14 cellular contexts compared by ENCODE assay signal in genomic region chr22:46936378-46936916, GRCh38.
DNase-seq lines count a peak whose midpoint lies in the region; ATAC-seq and TF ChIP-seq lines count a peak whose summit lies in the region.
"Had no signal": no experiment of that assay in that cellular context is flagged by ENCODE, and none has a peak within 500 bp of the region (broad histone marks: within the 10 kb centered on the region; RNA-seq: fewer than 3 reads in every experiment).

No MANE protein-coding gene starts in this region.

- peak overlapping the region; percentile 79 for H3K4me3 Mint-ChIP-seq in Caco-2 (ENCODE audit: unreplicated experiment)
- H3K4me3 Mint-ChIP-seq: activated B cell treated with CpG ODN at 0.5 μM for 24 hours; stimulated activated naive CD8-positive, alpha-beta T cell treated with anti-CD3 and anti-CD28 coated beads, Interleukin-15, Interleukin-2, amounts not matched to agents 100 ng/mL and 50 ng/mL, for 24 hours had no signal

- DNase-seq in Caco-2: no peak
- DNase-seq in NCI-H446 (lab: John Stamatoyannopoulos, UW): peak; percentile 78 to 88
- peak; percentile 71 for DNase-seq in foreskin melanocyte
- DNase-seq in psoas muscle: peak in 1 of 2 donors; percentile 43
- DNase-seq in dedifferentiated amniotic fluid mesenchymal stem cell (ENCODE audit: extremely low spot score): no peak
- no peak for DNase-seq in GM10266 (ENCODE audit: extremely low spot score)
- DNase-seq in activated gamma-delta T cell treated with Interleukin-2 at 50 U/mL for 16 hours: no peak
- DNase-seq: activated B cell treated with CpG ODN at 0.5 μM for 24 hours; activated effector memory CD4-positive, alpha-beta T cell treated with Interleukin-2 at 50 U/mL for 16 hours; DMS53; glutamatergic neuron; NCI-H187 had no signal

- POLR2A ChIA-PET in Caco-2 (lab: Charles Lee): no interaction called here

- peaks cover 22% of the 10 kb centered on the region for H3K4me1 Mint-ChIP-seq in Caco-2 (ENCODE audit: low read depth, unreplicated experiment)

- H3K9me3 ChIP-seq in Caco-2 (no peaks in the 10 kb centered on the region), psoas muscle (no peaks in the 10 kb centered on the region)

- peak overlapping the region; percentile 11 for H3K4me3 ChIP-seq in Caco-2 (ENCODE audit: low read depth, low read length)
- no peak overlapping the region for H3K4me3 ChIP-seq in psoas muscle

- H3K36me3 ChIP-seq in Caco-2 (ENCODE audit: control insufficient read depth, insufficient read depth, low read length) (no peaks in the 10 kb centered on the region), psoas muscle (ENCODE audit: insufficient read depth in 1 of 2, low read depth in 1 of 2) (no peaks in the 10 kb centered on the region)

- 23 to 53% (median 32%) methylated on average over 12 of the region's 12 CpGs for WGBS in psoas muscle, 3 donors

- H3K27me3 ChIP-seq in Caco-2 (replicated peaks; ENCODE audit: control insufficient read depth, insufficient read depth, low read length): no peaks in the 10 kb centered on the region
- no peaks in the 10 kb centered on the region for H3K27me3 ChIP-seq in psoas muscle (ENCODE audit: insufficient read depth in 3 of 3, low read length in 2 of 3)

- no peak for TF ChIP-seq CTCF in Caco-2 (IDR thresholded peaks at IDR 0.05; ENCODE audit: insufficient read depth in 1 of 2, low read depth in 1 of 2, low read length in 1 of 2, severe bottlenecking in 1 of 2, unreplicated experiment in 1 of 2)
- no peak for TF ChIP-seq CTCF in psoas muscle (IDR thresholded peaks at IDR 0.05)
- no peak for TF ChIP-seq CTCF in GM10266 (IDR thresholded peaks at IDR 0.05; ENCODE audit: control insufficient read depth, insufficient read depth, low read depth, missing control alignments)

- ATAC-seq in psoas muscle: peak; percentile 29 to 70 (median 42)
- ATAC-seq in HG03280 (IDR thresholded peaks at IDR 0.05; ENCODE audit: unreplicated experiment): no peak

- H3K36me3 Mint-ChIP-seq in Caco-2 (ENCODE audit: insufficient read depth, unreplicated experiment): peaks cover 43% of the 10 kb centered on the region

- no peaks in the 10 kb centered on the region for H3K9me3 Mint-ChIP-seq in Caco-2 (ENCODE audit: unreplicated experiment)
- H3K9me3 Mint-ChIP-seq: activated B cell treated with CpG ODN at 0.5 μM for 24 hours; stimulated activated naive CD8-positive, alpha-beta T cell treated with anti-CD3 and anti-CD28 coated beads, Interleukin-15, Interleukin-2, amounts not matched to agents 100 ng/mL and 50 ng/mL, for 24 hours had no signal

- H3K4me1 ChIP-seq in Caco-2 (peaks cover 39% of the 10 kb centered on the region), psoas muscle (peaks cover 23% of the 10 kb centered on the region)

- CTCF ChIA-PET in Caco-2 (lab: Charles Lee): interaction anchor here (1.0 kb wide), 1 partner anchor 174 kb away, joined by 3 read pairs; the partner anchor contains the start of gene TBC1D22A

- peak overlapping the region; percentile 93 for H3K27ac Mint-ChIP-seq in Caco-2 (ENCODE audit: unreplicated experiment)
- H3K27ac Mint-ChIP-seq: activated B cell treated with CpG ODN at 0.5 μM for 24 hours; stimulated activated naive CD8-positive, alpha-beta T cell treated with anti-CD3 and anti-CD28 coated beads, Interleukin-15, Interleukin-2, amounts not matched to agents 100 ng/mL and 50 ng/mL, for 24 hours had no signal

- intact Hi-C loops in Caco-2 (cut with micrococcal nuclease; ENCODE audit: unreplicated experiment): loop anchor here (5.0 kb wide), 1 partner anchor 61 kb away; no protein-coding TSS in a partner anchor
- intact Hi-C loops in psoas muscle (cut with DNase I): no loop called here

- no TSS peak for BruUV-seq in Caco-2 (replicated peaks; lab: Mats Ljungman, UMichigan)

- no peaks in the 10 kb centered on the region for H3K27me3 Mint-ChIP-seq in Caco-2 (ENCODE audit: insufficient read depth, unreplicated experiment)
- H3K27me3 Mint-ChIP-seq: activated B cell treated with CpG ODN at 0.5 μM for 24 hours; stimulated activated naive CD8-positive, alpha-beta T cell treated with anti-CD3 and anti-CD28 coated beads, Interleukin-15, Interleukin-2, amounts not matched to agents 100 ng/mL and 50 ng/mL, for 24 hours had no signal

- peak overlapping the region; percentile 9 for H3K27ac ChIP-seq in psoas muscle

Comparison
In these comparisons a context has a peak if more than half of its experiments do, and no peak if none do; other contexts are left out.
1. DNase-seq: peak in NCI-H446 (2 of 2) and foreskin melanocyte (single experiment); none in Caco-2 (0 of 2), dedifferentiated amniotic fluid mesenchymal stem cell (single experiment), GM10266 (single experiment) and activated gamma-delta T cell treated with Interleukin-2 at 50 U/mL for 16 hours (single experiment).